21 cellular contexts compared by ENCODE assay signal in genomic region chr7:77370606-77371005, GRCh38. TPM values are rescaled to one million over a fixed set of nuclear protein-coding genes. Genes with fewer than 3 reads are reported as not detected.
DNase-seq lines count a peak whose midpoint lies in the region; ATAC-seq, FAIRE-seq and TF ChIP-seq lines count a peak whose summit lies in the region.
"Had no signal": no experiment of that assay in that cellular context is flagged by ENCODE, and none has a peak within 500 bp of the region (broad histone marks: within the 10 kb centered on the region; RNA-seq: fewer than 3 reads in every experiment).

No MANE protein-coding gene starts in this region.

- peaks cover 3% of the 10 kb centered on the region for H3K4me1 ChIP-seq in keratinocyte (ENCODE audit: control insufficient read depth, extremely low read depth, insufficient read depth, low read length)
- H3K4me1 ChIP-seq in naive thymus-derived CD4-positive, alpha-beta T cell (ENCODE audit: control insufficient read depth in 2 of 2, insufficient read depth in 2 of 2, low read length in 2 of 2), result no peaks in the 10 kb centered on the region
- no peaks in the 10 kb centered on the region for H3K4me1 ChIP-seq in CD8-positive, alpha-beta memory T cell (ENCODE audit: insufficient read depth, low read length)

- peaks cover 0 to 13% (median 2%) of the 10 kb centered on the region in 11 donors for H3K9me3 Mint-ChIP-seq in naive thymus-derived CD4-positive, alpha-beta T cell
- H3K9me3 Mint-ChIP-seq in CD8-positive, alpha-beta memory T cell, result peaks cover 0 to 1% (median 0%) of the 10 kb centered on the region in 5 donors
- H3K9me3 Mint-ChIP-seq: endodermal cell had no signal

- no peaks in the 10 kb centered on the region for H4K20me1 ChIP-seq in keratinocyte (ENCODE audit: control insufficient read depth, extremely low read depth, insufficient read depth, low read length)

- no peak overlapping the region for H3K4me3 Mint-ChIP-seq in naive thymus-derived CD4-positive, alpha-beta T cell
- no peak overlapping the region for H3K4me3 Mint-ChIP-seq in CD8-positive, alpha-beta memory T cell
- H3K4me3 Mint-ChIP-seq: activated CD4-positive, alpha-beta T cell treated with anti-CD3 and anti-CD28 coated beads, Interleukin-2, amount 10 ng/mL, durations not matched to agents 7 days and 5 days; activated naive CD4-positive, alpha-beta T cell treated with anti-CD3 and anti-CD28 coated beads for 36 hours; endodermal cell had no signal

- no peak overlapping the region for H3K27ac Mint-ChIP-seq in naive thymus-derived CD4-positive, alpha-beta T cell
- H3K27ac Mint-ChIP-seq in CD8-positive, alpha-beta memory T cell, result peak overlapping the region in 3 of 8 donors; percentile 9 to 64 (median 21)
- H3K27ac Mint-ChIP-seq: activated CD4-positive, alpha-beta T cell treated with anti-CD3 and anti-CD28 coated beads, Interleukin-2, amount 10 ng/mL, durations not matched to agents 7 days and 5 days; activated naive CD4-positive, alpha-beta T cell treated with anti-CD3 and anti-CD28 coated beads for 36 hours; endodermal cell; progenitor cell of endocrine pancreas had no signal

- no peak overlapping the region for H3K9ac ChIP-seq in keratinocyte (ENCODE audit: control insufficient read depth, extremely low read depth, insufficient read depth, low read length)

- peak; percentile 32 for FAIRE-seq in keratinocyte (lab: Jason Lieb, UNC)
- FAIRE-seq: colon, D721Med, kidney, TTC549 had no signal

- H3K4me2 ChIP-seq in keratinocyte (ENCODE audit: control insufficient read depth, extremely low read depth, insufficient read depth, low read depth, low read length), result no peak overlapping the region

- DNase-seq in keratinocyte (ENCODE audit: low read depth, low spot score), result no peak
- no peak for DNase-seq in naive thymus-derived CD4-positive, alpha-beta T cell
- DNase-seq in CD8-positive, alpha-beta memory T cell, result no peak
- DNase-seq: activated CD4-positive, alpha-beta T cell treated with anti-CD3 and anti-CD28 coated beads, Interleukin-2, amount 10 ng/mL, durations not matched to agents 7 days and 5 days; activated naive CD4-positive, alpha-beta T cell treated with anti-CD3 and anti-CD28 coated beads for 36 hours; endodermal cell; KG1; kidney; NCI-H2029; NCI-H446 treated with DMSO at 0.1 percent for 48 hours; stimulated activated CD8-positive, alpha-beta memory T cell treated with anti-CD3 and anti-CD28 coated beads, Interleukin-4, amount 100 ng/mL, for 48 hours had no signal

- H3K27me3 Mint-ChIP-seq in naive thymus-derived CD4-positive, alpha-beta T cell, result peaks cover 0 to 3% (median 0%) of the 10 kb centered on the region in 5 donors
- no peaks in the 10 kb centered on the region for H3K27me3 Mint-ChIP-seq in CD8-positive, alpha-beta memory T cell
- H3K27me3 Mint-ChIP-seq: activated CD4-positive, alpha-beta T cell treated with anti-CD3 and anti-CD28 coated beads, Interleukin-2, amount 10 ng/mL, durations not matched to agents 7 days and 5 days; progenitor cell of endocrine pancreas had no signal

- no peaks in the 10 kb centered on the region for H3K79me2 ChIP-seq in keratinocyte (ENCODE audit: control insufficient read depth, insufficient read depth, low read length)

- dilution Hi-C loops in keratinocyte (cut with MboI; ENCODE audit: extremely low pct_ligation_motif_present, low sequenced_read_pairs), result no loop called here

- no peaks in the 10 kb centered on the region for H3K27me3 ChIP-seq in keratinocyte (ENCODE audit: control insufficient read depth, extremely low read depth, insufficient read depth, low read length)
- no peaks in the 10 kb centered on the region for H3K27me3 ChIP-seq in naive thymus-derived CD4-positive, alpha-beta T cell (ENCODE audit: control insufficient read depth in 2 of 2, insufficient read depth in 2 of 2, low read length in 2 of 2)
- H3K27me3 ChIP-seq in CD8-positive, alpha-beta memory T cell (ENCODE audit: insufficient read depth, low read length, poor library complexity, severe bottlenecking), result no peaks in the 10 kb centered on the region

- peaks cover 0 to 7% (median under 1%) of the 10 kb centered on the region in 7 donors for H3K4me1 Mint-ChIP-seq in naive thymus-derived CD4-positive, alpha-beta T cell
- H3K4me1 Mint-ChIP-seq in CD8-positive, alpha-beta memory T cell, result peaks cover 0 to 3% (median 0%) of the 10 kb centered on the region in 3 donors
- H3K4me1 Mint-ChIP-seq: endodermal cell had no signal

- intact Hi-C loops in naive thymus-derived CD4-positive, alpha-beta T cell (cut with micrococcal nuclease), result no loop called here

- no peaks in the 10 kb centered on the region for H3K9me1 ChIP-seq in keratinocyte (ENCODE audit: control insufficient read depth, extremely low read depth, insufficient read depth, low read length)

- peak; percentile 57 for ATAC-seq in GM18517 (IDR thresholded peaks at IDR 0.05; ENCODE audit: unreplicated experiment)
- peak; percentile 62 for ATAC-seq in GM21515 (IDR thresholded peaks at IDR 0.05; ENCODE audit: unreplicated experiment)
- peak; percentile 78 for ATAC-seq in HG03095 (IDR thresholded peaks at IDR 0.05; ENCODE audit: unreplicated experiment)
- ATAC-seq in naive thymus-derived CD4-positive, alpha-beta T cell, result no peak
- ATAC-seq in HG03097 (IDR thresholded peaks at IDR 0.05; ENCODE audit: low FRiP score, unreplicated experiment), result no peak

- CTCF ChIA-PET in naive thymus-derived CD4-positive, alpha-beta T cell (lab: Charles Lee), result interaction anchor here (1.3 kb wide), 1 partner anchor 15 kb away, joined by 3 read pairs; no protein-coding TSS in a partner anchor
- CTCF ChIA-PET in CD8-positive, alpha-beta memory T cell (lab: Charles Lee), result interaction anchor here (1.2 kb wide), 1 partner anchor 39 kb away, joined by 3 read pairs; no protein-coding TSS in a partner anchor

- H3K36me3 ChIP-seq in keratinocyte (ENCODE audit: control insufficient read depth in 2 of 2, extremely low read depth in 1 of 2, insufficient read depth in 2 of 2, low read length in 2 of 2), result peaks cover 0 to 2% of the 10 kb centered on the region in 2 experiments
- H3K36me3 ChIP-seq in naive thymus-derived CD4-positive, alpha-beta T cell (ENCODE audit: control insufficient read depth in 2 of 3, insufficient read depth in 3 of 3, low read length in 3 of 3), result peaks cover 5% of the 10 kb centered on the region in 3 experiments
- no peaks in the 10 kb centered on the region for H3K36me3 ChIP-seq in CD8-positive, alpha-beta memory T cell (ENCODE audit: insufficient read depth, low read length)

- no peak overlapping the region for H3K27ac ChIP-seq in keratinocyte (ENCODE audit: control insufficient read depth, insufficient read depth, low read length)
- no peak overlapping the region for H3K27ac ChIP-seq in naive thymus-derived CD4-positive, alpha-beta T cell (ENCODE audit: low read depth, low read length)
- H3K27ac ChIP-seq in CD8-positive, alpha-beta memory T cell (ENCODE audit: low read depth, low read length), result no peak overlapping the region
- H3K27ac ChIP-seq: RWPE1, skin epidermis had no signal

- no peak for TF ChIP-seq CTCF in keratinocyte (optimal IDR thresholded peaks at IDR 0.05 in 1 of 3, IDR thresholded peaks at IDR 0.05 in 1 of 3, conservative IDR thresholded peaks at IDR 0.05 in 1 of 3; ENCODE audit: extremely low read depth in 1 of 3, insufficient read depth in 2 of 3, low read length in 3 of 3)

- H3K4me3 ChIP-seq in keratinocyte (ENCODE audit: control insufficient read depth in 2 of 3, extremely low read depth in 1 of 3, insufficient read depth in 2 of 3, low read depth in 1 of 3, low read length in 3 of 3), result no peak overlapping the region
- H3K4me3 ChIP-seq in naive thymus-derived CD4-positive, alpha-beta T cell (ENCODE audit: low read length), result no peak overlapping the region
- no peak overlapping the region for H3K4me3 ChIP-seq in CD8-positive, alpha-beta memory T cell (ENCODE audit: low read length)
- H3K4me3 ChIP-seq: skin epidermis had no signal

- H3K9me3 ChIP-seq in keratinocyte (ENCODE audit: control insufficient read depth, low read depth, low read length), result no peaks in the 10 kb centered on the region
- H3K9me3 ChIP-seq in naive thymus-derived CD4-positive, alpha-beta T cell (ENCODE audit: control insufficient read depth in 2 of 3, low read length in 3 of 3), result no peaks in the 10 kb centered on the region
- no peaks in the 10 kb centered on the region for H3K9me3 ChIP-seq in CD8-positive, alpha-beta memory T cell (ENCODE audit: low read length)

- POLR2A ChIA-PET in naive thymus-derived CD4-positive, alpha-beta T cell (lab: Charles Lee), result interaction anchor here (1.5 kb wide), 1 partner anchor 16 kb away, joined by 4 read pairs; no protein-coding TSS in a partner anchor
- POLR2A ChIA-PET in CD8-positive, alpha-beta memory T cell (lab: Charles Lee), result no interaction called here

- H2AFZ ChIP-seq in keratinocyte (ENCODE audit: control insufficient read depth, low read length), result no peak overlapping the region

- peaks cover 17 to 68% (median 46%) of the 10 kb centered on the region in 5 donors for H3K36me3 Mint-ChIP-seq in naive thymus-derived CD4-positive, alpha-beta T cell
- H3K36me3 Mint-ChIP-seq in CD8-positive, alpha-beta memory T cell, result peaks cover 14 to 51% (median 26%) of the 10 kb centered on the region in 3 donors

RNA-seq across cellular contexts. Expression of gene GSAP, which starts 45.5 kb away (rescaled TPM):
- polyA plus RNA-seq in keratinocyte, result 2.8 to 5.4 TPM (median 5.0 TPM) in 3 replicates
- 5.3 TPM for polyA plus RNA-seq in keratinocyte (2011; ENCODE audit: low read depth)
- 2.1 and 4.5 TPM in 2 replicates for polyA plus RNA-seq in keratinocyte (2011; cell fraction: cytosol; rRNA removed)
- polyA plus RNA-seq in keratinocyte (2011; cell fraction: nucleus; rRNA removed), result 14.3 and 15.2 TPM in 2 replicates
- polyA plus RNA-seq in keratinocyte (2012; ENCODE audit: low replicate concordance), result 1.8 and 7.3 TPM in 2 replicates
- polyA minus RNA-seq in keratinocyte, result 4.6 to 11.1 TPM (median 6.0 TPM) in 3 replicates
- polyA minus RNA-seq in keratinocyte (2011; cell fraction: cytosol; rRNA and poly(A)+ RNA removed), result 4.0 TPM
- 5.2 and 16.1 TPM in 2 replicates for polyA minus RNA-seq in keratinocyte (2011; cell fraction: nucleus; rRNA and poly(A)+ RNA removed)
- total RNA-seq in naive thymus-derived CD4-positive, alpha-beta T cell, result 10 to 100 TPM; 14.9 to 59.8 (median 29.2) TPM
- 1 to 10 TPM; 6.6 to 7.3 TPM for polyA plus RNA-seq in naive thymus-derived CD4-positive, alpha-beta T cell
- 1 to 10 TPM; 2.0 to 2.9 TPM for total RNA-seq in CD8-positive, alpha-beta memory T cell
- 11.9 TPM for polyA plus RNA-seq in CD8-positive, alpha-beta memory T cell

Comparison
In these comparisons a context has a peak if more than half of its experiments do, and no peak if none do; other contexts are left out.
1. ATAC-seq: peak in GM18517 (single experiment), GM21515 (single experiment) and HG03095 (single experiment); none in naive thymus-derived CD4-positive, alpha-beta T cell (single experiment) and HG03097 (single experiment).